In the genomic region with DNA sequence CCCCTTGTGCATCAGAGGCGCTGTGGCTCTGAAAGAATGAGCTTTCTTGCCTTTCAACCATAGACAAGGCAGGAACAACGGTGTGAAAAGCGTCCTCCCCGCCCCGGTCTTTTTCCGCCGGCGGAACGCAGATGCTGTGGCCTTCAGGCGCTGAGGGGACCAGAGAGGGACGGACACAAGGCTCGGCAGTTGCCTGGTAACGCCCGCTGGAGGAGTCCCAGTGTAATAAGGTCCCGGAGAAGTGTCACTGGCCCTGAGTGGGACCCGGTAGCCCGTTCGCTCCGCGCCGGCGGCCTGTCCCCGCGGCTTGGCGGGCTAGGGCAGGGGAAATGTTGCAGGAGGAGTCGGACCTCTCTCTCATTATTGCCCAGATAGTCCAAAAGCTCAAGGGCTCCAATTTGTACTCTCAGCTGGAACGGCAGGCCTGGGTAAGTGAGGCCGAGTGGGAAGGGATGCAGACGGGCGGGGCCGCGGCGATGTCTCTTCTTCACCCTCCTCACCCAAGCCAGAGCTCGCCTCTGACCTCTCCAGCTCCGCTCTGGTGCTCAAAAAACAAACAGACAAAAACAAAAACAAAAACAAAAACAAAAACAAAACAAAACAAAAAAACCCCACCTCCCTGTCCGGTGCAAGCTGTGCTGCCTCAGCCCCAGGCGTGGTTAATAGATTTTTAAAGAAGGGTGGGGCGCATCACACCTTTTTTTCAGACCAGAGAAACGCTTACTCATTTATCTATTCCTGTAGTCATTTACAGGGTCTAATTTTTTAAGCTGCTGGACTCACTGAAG, we compare ENCODE assay signal across 1 cellular context.
TF ChIP-seq lines count a peak whose summit lies in the region.

A gene with protein sequence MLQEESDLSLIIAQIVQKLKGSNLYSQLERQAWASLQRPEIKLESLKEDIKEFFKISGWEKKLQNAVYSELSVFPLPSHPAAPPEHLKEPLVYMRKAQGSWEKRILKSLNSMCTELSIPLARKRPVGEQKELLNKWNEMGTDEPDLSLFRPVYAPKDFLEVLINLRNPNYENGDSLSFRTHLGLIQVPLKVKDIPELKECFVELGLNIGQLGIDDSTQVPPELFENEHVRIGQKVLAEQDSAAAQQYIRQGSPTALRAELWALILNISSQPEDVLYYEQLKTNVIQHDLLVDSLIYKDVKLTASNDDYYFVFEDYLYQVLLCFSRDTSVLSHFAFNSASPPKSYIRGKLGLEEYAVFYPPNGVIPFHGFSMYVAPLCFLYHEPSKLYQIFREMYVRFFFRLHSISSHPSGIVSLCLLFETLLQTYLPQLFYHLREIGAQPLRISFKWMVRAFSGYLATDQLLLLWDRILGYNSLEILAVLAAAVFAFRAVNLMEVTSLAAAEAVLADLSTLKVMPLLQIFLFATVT (plus strand): TSS at position 220 of the 788 bp plus-strand sequence. CDS start 110 bp downstream, at position 330.

TF ChIP-seq in GM12878, 131 proteins besides CTCF, POLR2A, EP300 and RAD21 (continued from another document and continues in another):
- TF ChIP-seq TBL1XR1 (IDR thresholded peaks at IDR 0.05; ENCODE audit: low read depth, low read length), result peak; percentile 70; the same call in 1 of the 2 replicates
- peak; percentile 51 to 57; a peak in 2 of 4 replicates for TF ChIP-seq IKZF2 (IDR thresholded peaks at IDR 0.05)
- peak; percentile 62 for TF ChIP-seq MEF2B (IDR thresholded peaks at IDR 0.05; ENCODE audit: partially characterized antibody, poor library complexity, severe bottlenecking)
- TF ChIP-seq CBFB (IDR thresholded peaks at IDR 0.05; ENCODE audit: low read depth), result peak; percentile 66
- TF ChIP-seq SMAD5 (IDR thresholded peaks at IDR 0.05; ENCODE audit: low read depth), result no peak
- TF ChIP-seq, protein P1, sequence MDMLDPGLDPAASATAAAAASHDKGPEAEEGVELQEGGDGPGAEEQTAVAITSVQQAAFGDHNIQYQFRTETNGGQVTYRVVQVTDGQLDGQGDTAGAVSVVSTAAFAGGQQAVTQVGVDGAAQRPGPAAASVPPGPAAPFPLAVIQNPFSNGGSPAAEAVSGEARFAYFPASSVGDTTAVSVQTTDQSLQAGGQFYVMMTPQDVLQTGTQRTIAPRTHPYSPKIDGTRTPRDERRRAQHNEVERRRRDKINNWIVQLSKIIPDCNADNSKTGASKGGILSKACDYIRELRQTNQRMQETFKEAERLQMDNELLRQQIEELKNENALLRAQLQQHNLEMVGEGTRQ (IDR thresholded peaks at IDR 0.05; ENCODE audit: borderline replicate concordance, low read depth, low read length), result no peak
- no peak for TF ChIP-seq KDM1A (IDR thresholded peaks at IDR 0.05; ENCODE audit: borderline replicate concordance)
- no peak for TF ChIP-seq SREBF2 (IDR thresholded peaks at IDR 0.05; ENCODE audit: low read length)
- TF ChIP-seq, protein P2, sequence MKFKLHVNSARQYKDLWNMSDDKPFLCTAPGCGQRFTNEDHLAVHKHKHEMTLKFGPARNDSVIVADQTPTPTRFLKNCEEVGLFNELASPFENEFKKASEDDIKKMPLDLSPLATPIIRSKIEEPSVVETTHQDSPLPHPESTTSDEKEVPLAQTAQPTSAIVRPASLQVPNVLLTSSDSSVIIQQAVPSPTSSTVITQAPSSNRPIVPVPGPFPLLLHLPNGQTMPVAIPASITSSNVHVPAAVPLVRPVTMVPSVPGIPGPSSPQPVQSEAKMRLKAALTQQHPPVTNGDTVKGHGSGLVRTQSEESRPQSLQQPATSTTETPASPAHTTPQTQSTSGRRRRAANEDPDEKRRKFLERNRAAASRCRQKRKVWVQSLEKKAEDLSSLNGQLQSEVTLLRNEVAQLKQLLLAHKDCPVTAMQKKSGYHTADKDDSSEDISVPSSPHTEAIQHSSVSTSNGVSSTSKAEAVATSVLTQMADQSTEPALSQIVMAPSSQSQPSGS (IDR thresholded peaks at IDR 0.05; ENCODE audit: low read length), result no peak; the same call in 1 of the 2 replicates
- peak; percentile 69; the same call in 1 of the 2 replicates for TF ChIP-seq TCF12 (IDR thresholded peaks at IDR 0.05; ENCODE audit: low read depth, low read length)
- 0 out of 2 replicates have a peak, but pooled peaks have one; percentile 14 for TF ChIP-seq BCL11A (IDR thresholded peaks at IDR 0.05; ENCODE audit: low read depth, low read length)
- TF ChIP-seq WRNIP1 (IDR thresholded peaks at IDR 0.05; ENCODE audit: borderline replicate concordance, low read depth, low read length), result peak; percentile 96; the same call in 1 of the 2 replicates
- TF ChIP-seq RB1 (IDR thresholded peaks at IDR 0.05; ENCODE audit: borderline replicate concordance), result peak; percentile 94
- peak; percentile 90 for TF ChIP-seq ZSCAN29 (IDR thresholded peaks at IDR 0.05)
- TF ChIP-seq, protein P3, sequence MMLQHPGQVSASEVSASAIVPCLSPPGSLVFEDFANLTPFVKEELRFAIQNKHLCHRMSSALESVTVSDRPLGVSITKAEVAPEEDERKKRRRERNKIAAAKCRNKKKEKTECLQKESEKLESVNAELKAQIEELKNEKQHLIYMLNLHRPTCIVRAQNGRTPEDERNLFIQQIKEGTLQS (IDR thresholded peaks at IDR 0.05; ENCODE audit: borderline replicate concordance, extremely low read depth, low read depth, low read length), result no peak
- TF ChIP-seq SUZ12 (IDR thresholded peaks at IDR 0.05; ENCODE audit: unreplicated experiment), result no peak
- TF ChIP-seq CBX5 (IDR thresholded peaks at IDR 0.05; ENCODE audit: low read depth), result peak; percentile 99
- TF ChIP-seq, protein P4, sequence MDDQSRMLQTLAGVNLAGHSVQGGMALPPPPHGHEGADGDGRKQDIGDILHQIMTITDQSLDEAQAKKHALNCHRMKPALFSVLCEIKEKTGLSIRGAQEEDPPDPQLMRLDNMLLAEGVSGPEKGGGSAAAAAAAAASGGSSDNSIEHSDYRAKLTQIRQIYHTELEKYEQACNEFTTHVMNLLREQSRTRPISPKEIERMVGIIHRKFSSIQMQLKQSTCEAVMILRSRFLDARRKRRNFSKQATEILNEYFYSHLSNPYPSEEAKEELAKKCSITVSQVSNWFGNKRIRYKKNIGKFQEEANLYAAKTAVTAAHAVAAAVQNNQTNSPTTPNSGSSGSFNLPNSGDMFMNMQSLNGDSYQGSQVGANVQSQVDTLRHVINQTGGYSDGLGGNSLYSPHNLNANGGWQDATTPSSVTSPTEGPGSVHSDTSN (IDR thresholded peaks at IDR 0.05; ENCODE audit: insufficient replicate concordance, low read depth, low read length), result peak; percentile 52
- TF ChIP-seq, protein P5, sequence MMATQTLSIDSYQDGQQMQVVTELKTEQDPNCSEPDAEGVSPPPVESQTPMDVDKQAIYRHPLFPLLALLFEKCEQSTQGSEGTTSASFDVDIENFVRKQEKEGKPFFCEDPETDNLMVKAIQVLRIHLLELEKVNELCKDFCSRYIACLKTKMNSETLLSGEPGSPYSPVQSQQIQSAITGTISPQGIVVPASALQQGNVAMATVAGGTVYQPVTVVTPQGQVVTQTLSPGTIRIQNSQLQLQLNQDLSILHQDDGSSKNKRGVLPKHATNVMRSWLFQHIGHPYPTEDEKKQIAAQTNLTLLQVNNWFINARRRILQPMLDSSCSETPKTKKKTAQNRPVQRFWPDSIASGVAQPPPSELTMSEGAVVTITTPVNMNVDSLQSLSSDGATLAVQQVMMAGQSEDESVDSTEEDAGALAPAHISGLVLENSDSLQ (IDR thresholded peaks at IDR 0.05), result peak; percentile 58
- TF ChIP-seq TARDBP (IDR thresholded peaks at IDR 0.05; ENCODE audit: borderline replicate concordance), result peak; percentile 93; the same call in 1 of the 2 replicates
- TF ChIP-seq IRF4 (IDR thresholded peaks at IDR 0.05; ENCODE audit: low read depth, low read length), result peak; percentile 88
- TF ChIP-seq TCF7 (IDR thresholded peaks at IDR 0.05; ENCODE audit: borderline replicate concordance), result peak; percentile 50; the same call in 1 of the 2 replicates
- TF ChIP-seq SRF (IDR thresholded peaks at IDR 0.05; ENCODE audit: low read depth in 2 of 2, low read length in 2 of 2), result peak in 1 of 2 experiments; percentile 93; a peak in 2 of 4 replicates
- no peak for TF ChIP-seq CHD2 (IDR thresholded peaks at IDR 0.05; ENCODE audit: borderline replicate concordance, low read depth, low read length)
- TF ChIP-seq, protein P6, sequence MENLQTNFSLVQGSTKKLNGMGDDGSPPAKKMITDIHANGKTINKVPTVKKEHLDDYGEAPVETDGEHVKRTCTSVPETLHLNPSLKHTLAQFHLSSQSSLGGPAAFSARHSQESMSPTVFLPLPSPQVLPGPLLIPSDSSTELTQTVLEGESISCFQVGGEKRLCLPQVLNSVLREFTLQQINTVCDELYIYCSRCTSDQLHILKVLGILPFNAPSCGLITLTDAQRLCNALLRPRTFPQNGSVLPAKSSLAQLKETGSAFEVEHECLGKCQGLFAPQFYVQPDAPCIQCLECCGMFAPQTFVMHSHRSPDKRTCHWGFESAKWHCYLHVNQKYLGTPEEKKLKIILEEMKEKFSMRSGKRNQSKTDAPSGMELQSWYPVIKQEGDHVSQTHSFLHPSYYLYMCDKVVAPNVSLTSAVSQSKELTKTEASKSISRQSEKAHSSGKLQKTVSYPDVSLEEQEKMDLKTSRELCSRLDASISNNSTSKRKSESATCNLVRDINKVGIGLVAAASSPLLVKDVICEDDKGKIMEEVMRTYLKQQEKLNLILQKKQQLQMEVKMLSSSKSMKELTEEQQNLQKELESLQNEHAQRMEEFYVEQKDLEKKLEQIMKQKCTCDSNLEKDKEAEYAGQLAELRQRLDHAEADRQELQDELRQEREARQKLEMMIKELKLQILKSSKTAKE (IDR thresholded peaks at IDR 0.05; ENCODE audit: low read depth, poor library complexity, severe bottlenecking), result no peak
- TF ChIP-seq SMC3 (IDR thresholded peaks at IDR 0.05; ENCODE audit: borderline replicate concordance, low read length), result peak; percentile 19; the same call in 1 of the 2 replicates
- TF ChIP-seq STAT1 (conservative IDR thresholded peaks at IDR 0.05), result peak; percentile 94; the same call in 1 of the 2 replicates
- peak in 1 of 2 experiments; percentile 51; a peak in 2 of 4 replicates for TF ChIP-seq BHLHE40 (IDR thresholded peaks at IDR 0.05; ENCODE audit: borderline replicate concordance in 1 of 2, low read depth in 2 of 2, low read length in 1 of 2)
- TF ChIP-seq, protein P7, sequence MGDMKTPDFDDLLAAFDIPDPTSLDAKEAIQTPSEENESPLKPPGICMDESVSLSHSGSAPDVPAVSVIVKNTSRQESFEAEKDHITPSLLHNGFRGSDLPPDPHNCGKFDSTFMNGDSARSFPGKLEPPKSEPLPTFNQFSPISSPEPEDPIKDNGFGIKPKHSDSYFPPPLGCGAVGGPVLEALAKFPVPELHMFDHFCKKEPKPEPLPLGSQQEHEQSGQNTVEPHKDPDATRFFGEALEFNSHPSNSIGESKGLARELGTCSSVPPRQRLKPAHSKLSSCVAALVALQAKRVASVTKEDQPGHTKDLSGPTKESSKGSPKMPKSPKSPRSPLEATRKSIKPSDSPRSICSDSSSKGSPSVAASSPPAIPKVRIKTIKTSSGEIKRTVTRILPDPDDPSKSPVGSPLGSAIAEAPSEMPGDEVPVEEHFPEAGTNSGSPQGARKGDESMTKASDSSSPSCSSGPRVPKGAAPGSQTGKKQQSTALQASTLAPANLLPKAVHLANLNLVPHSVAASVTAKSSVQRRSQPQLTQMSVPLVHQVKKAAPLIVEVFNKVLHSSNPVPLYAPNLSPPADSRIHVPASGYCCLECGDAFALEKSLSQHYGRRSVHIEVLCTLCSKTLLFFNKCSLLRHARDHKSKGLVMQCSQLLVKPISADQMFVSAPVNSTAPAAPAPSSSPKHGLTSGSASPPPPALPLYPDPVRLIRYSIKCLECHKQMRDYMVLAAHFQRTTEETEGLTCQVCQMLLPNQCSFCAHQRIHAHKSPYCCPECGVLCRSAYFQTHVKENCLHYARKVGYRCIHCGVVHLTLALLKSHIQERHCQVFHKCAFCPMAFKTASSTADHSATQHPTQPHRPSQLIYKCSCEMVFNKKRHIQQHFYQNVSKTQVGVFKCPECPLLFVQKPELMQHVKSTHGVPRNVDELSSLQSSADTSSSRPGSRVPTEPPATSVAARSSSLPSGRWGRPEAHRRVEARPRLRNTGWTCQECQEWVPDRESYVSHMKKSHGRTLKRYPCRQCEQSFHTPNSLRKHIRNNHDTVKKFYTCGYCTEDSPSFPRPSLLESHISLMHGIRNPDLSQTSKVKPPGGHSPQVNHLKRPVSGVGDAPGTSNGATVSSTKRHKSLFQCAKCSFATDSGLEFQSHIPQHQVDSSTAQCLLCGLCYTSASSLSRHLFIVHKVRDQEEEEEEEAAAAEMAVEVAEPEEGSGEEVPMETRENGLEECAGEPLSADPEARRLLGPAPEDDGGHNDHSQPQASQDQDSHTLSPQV (IDR thresholded peaks at IDR 0.05), result 0 out of 2 replicates have a peak, but pooled peaks have one; percentile 26
- peak; percentile 83; the same call in 1 of the 2 replicates for TF ChIP-seq RCOR1 (conservative IDR thresholded peaks at IDR 0.05; ENCODE audit: low read depth, low read length)
- TF ChIP-seq, protein P8, sequence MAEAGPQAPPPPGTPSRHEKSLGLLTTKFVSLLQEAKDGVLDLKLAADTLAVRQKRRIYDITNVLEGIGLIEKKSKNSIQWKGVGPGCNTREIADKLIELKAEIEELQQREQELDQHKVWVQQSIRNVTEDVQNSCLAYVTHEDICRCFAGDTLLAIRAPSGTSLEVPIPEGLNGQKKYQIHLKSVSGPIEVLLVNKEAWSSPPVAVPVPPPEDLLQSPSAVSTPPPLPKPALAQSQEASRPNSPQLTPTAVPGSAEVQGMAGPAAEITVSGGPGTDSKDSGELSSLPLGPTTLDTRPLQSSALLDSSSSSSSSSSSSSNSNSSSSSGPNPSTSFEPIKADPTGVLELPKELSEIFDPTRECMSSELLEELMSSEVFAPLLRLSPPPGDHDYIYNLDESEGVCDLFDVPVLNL (IDR thresholded peaks at IDR 0.05; ENCODE audit: low read depth, low read length), result no peak; the same call in 1 of the 2 replicates
- TF ChIP-seq MTA2 (IDR thresholded peaks at IDR 0.05; ENCODE audit: low read depth), result peak; percentile 33; the same call in 1 of the 2 replicates
- TF ChIP-seq POLR2AphosphoS5 (IDR thresholded peaks at IDR 0.05; ENCODE audit: low read length), result peak; percentile 62; the same call in 1 of the 2 replicates
- TF ChIP-seq RELA (IDR thresholded peaks at IDR 0.05; ENCODE audit: borderline replicate concordance, partially characterized antibody), result peak; percentile 58
- no peak for TF ChIP-seq ZNF384 (IDR thresholded peaks at IDR 0.05; ENCODE audit: borderline replicate concordance, low read depth, low read length)
- TF ChIP-seq, protein P9, sequence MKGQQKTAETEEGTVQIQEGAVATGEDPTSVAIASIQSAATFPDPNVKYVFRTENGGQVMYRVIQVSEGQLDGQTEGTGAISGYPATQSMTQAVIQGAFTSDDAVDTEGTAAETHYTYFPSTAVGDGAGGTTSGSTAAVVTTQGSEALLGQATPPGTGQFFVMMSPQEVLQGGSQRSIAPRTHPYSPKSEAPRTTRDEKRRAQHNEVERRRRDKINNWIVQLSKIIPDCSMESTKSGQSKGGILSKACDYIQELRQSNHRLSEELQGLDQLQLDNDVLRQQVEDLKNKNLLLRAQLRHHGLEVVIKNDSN (IDR thresholded peaks at IDR 0.05; ENCODE audit: borderline replicate concordance, extremely low read length, insufficient read depth, low read depth, low read length), result peak; percentile 46
- TF ChIP-seq EGR1 (IDR thresholded peaks at IDR 0.05; ENCODE audit: borderline replicate concordance in 1 of 2, low read depth in 2 of 2, low read length in 2 of 2), result peak; percentile 46 to 48; a peak in 2 of 3 replicates
